In genomic region chr5:138032028-138032571, GRCh38 we compare ENCODE assay signal across 9 cellular contexts. TPM values are rescaled to one million over a fixed set of nuclear protein-coding genes. Genes with fewer than 3 reads are reported as not detected.
DNase-seq lines count a peak whose midpoint lies in the region; ATAC-seq, FAIRE-seq and TF ChIP-seq lines count a peak whose summit lies in the region.
"Had no signal": no experiment of that assay in that cellular context is flagged by ENCODE, and none has a peak within 500 bp of the region (broad histone marks: within the 10 kb centered on the region; RNA-seq: fewer than 3 reads in every experiment).

No MANE protein-coding gene starts in this region.

- peak overlapping the region; percentile 94 to 100 (median 99) for H3K27ac Mint-ChIP-seq in CD8-positive, alpha-beta memory T cell

- H3K4me3 ChIP-seq in CD8-positive, alpha-beta memory T cell (ENCODE audit: low read length) = peak overlapping the region; percentile 94
- H3K4me3 ChIP-seq in SK-N-MC (peak overlapping the region; percentile 98), coronary artery (peak overlapping the region; percentile 98), HepG2 (replicated peaks in 1 of 3; ENCODE audit: insufficient read depth in 1 of 3, low read depth in 2 of 3, low read length in 3 of 3) (peak overlapping the region; percentile 87 to 99 (median 97)), stomach (peak overlapping the region; percentile 82 to 99 (median 90))

- H3K9me3 ChIP-seq in CD8-positive, alpha-beta memory T cell (ENCODE audit: low read length) = no peaks in the 10 kb centered on the region
- H3K9me3 ChIP-seq in SK-N-MC (ENCODE audit: low read depth, low read length) (no peaks in the 10 kb centered on the region), HepG2 (ENCODE audit: low read length) (no peaks in the 10 kb centered on the region), stomach (no peaks in the 10 kb centered on the region)

- no TSS peak for BruUV-seq in HepG2 (replicated peaks; lab: Mats Ljungman, UMichigan)

- no peak overlapping the region for H2AFZ ChIP-seq in HepG2 (ENCODE audit: low read length)

- peaks cover 61% of the 10 kb centered on the region for H3K4me1 ChIP-seq in CD8-positive, alpha-beta memory T cell (ENCODE audit: insufficient read depth, low read length)
- H3K4me1 ChIP-seq in HepG2 (ENCODE audit: insufficient read depth, low read length) (peaks cover 58% of the 10 kb centered on the region), stomach (peaks cover 30 to 68% (median 48%) of the 10 kb centered on the region in 4 donors)

- TF ChIP-seq CTCF in coronary artery (IDR thresholded peaks at IDR 0.05) (no peak), HepG2 (CRISPR knock-in tag; IDR thresholded peaks at IDR 0.05) (no peak; the same call in 1 of the 2 replicates), stomach (IDR thresholded peaks at IDR 0.05) (no peak)

- CTCF ChIA-PET in CD8-positive, alpha-beta memory T cell (lab: Charles Lee) = interaction anchor here (1.3 kb wide), 1 partner anchor 13 kb away, joined by 3 read pairs; no protein-coding TSS in a partner anchor
- CTCF ChIA-PET in HepG2 (lab: Yijun Ruan, JAX; ENCODE audit: low intra/inter-chr PET ratio, low total read pairs) = no interaction called here

- H3K27ac ChIP-seq in CD8-positive, alpha-beta memory T cell (ENCODE audit: low read depth, low read length) = peak overlapping the region; percentile 95
- H3K27ac ChIP-seq in SK-N-MC (no peak overlapping the region; the same call in 1 of the 2 replicates), coronary artery (peak overlapping the region; percentile 100), HepG2 (ENCODE audit: extremely low read length, insufficient read depth, low read length) (peak overlapping the region; percentile 99), stomach (peak overlapping the region; percentile 98 to 99 (median 98))

- H3K4me3 Mint-ChIP-seq in CD8-positive, alpha-beta memory T cell = peak overlapping the region; percentile 93 to 100 (median 99)

- WGBS in HepG2 (ENCODE audit: low lambda C conversion rate) = 1% methylated on average over 21 of the region's 24 CpGs
- WGBS in stomach, 5 donors = 1% methylated on average over 24 of the region's 24 CpGs

- POLR2A ChIA-PET in CD8-positive, alpha-beta memory T cell (lab: Charles Lee) = no interaction called here
- POLR2A ChIA-PET in HepG2 (lab: Yijun Ruan, JAX) = interaction anchor here (1.7 kb wide), 1 partner anchor 13 kb away, joined by 4 read pairs; no protein-coding TSS in a partner anchor

- peaks cover 56 to 68% (median 65%) of the 10 kb centered on the region in 3 donors for H3K4me1 Mint-ChIP-seq in CD8-positive, alpha-beta memory T cell

- peak overlapping the region; percentile 79 for H3K4me2 ChIP-seq in HepG2 (ENCODE audit: low read depth, low read length)

- in situ Hi-C loops in HepG2 (cut with HindIII; ENCODE audit: extremely low pct_ligation_motif_present, low pct_unique_long_range_greater_than_20kb) = loop anchor here (5.0 kb wide), 1 partner anchor 35 kb away; no protein-coding TSS in a partner anchor

- intact Hi-C loops in HepG2 (cut with micrococcal nuclease; ENCODE audit: unreplicated experiment) (no loop called here), stomach (cut with DNase I; ENCODE audit: low total_unique reads) (no loop called here)

- no peaks in the 10 kb centered on the region for H3K36me3 ChIP-seq in CD8-positive, alpha-beta memory T cell (ENCODE audit: insufficient read depth, low read length)
- peaks cover 12% of the 10 kb centered on the region; the same call in 1 of the 2 replicates for H3K36me3 ChIP-seq in SK-N-MC (ENCODE audit: insufficient read depth, low read length)
- H3K36me3 ChIP-seq in HepG2 (replicated peaks in 1 of 2; ENCODE audit: control insufficient read depth in 1 of 2, insufficient read depth in 2 of 2, low read length in 2 of 2) = peaks cover 0 to 4% of the 10 kb centered on the region in 2 experiments; a peak in 1 of 5 replicates
- no peaks in the 10 kb centered on the region for H3K36me3 ChIP-seq in stomach

- no peak for TF ChIP-seq RAD21 in HepG2 (CRISPR knock-in tag; IDR thresholded peaks at IDR 0.05)

- no peak for TF ChIP-seq EP300 in HepG2 (IDR thresholded peaks at IDR 0.05; ENCODE audit: low read depth in 2 of 2, low read length in 2 of 2)
- TF ChIP-seq EP300 in HepG2 (CRISPR knock-in tag; IDR thresholded peaks at IDR 0.05; ENCODE audit: borderline replicate concordance) = no peak
- TF ChIP-seq EP300 in stomach (IDR thresholded peaks at IDR 0.05) = no peak

- peaks cover 0 to 19% (median 0%) of the 10 kb centered on the region in 3 donors for H3K36me3 Mint-ChIP-seq in CD8-positive, alpha-beta memory T cell

- H4K20me1 ChIP-seq in HepG2 (ENCODE audit: insufficient read depth, low read length) = peaks cover 37% of the 10 kb centered on the region

- H3K9me3 Mint-ChIP-seq in CD8-positive, alpha-beta memory T cell = no peaks in the 10 kb centered on the region

- H3K79me2 ChIP-seq in HepG2 (ENCODE audit: insufficient read depth, low read length) = peaks cover 54% of the 10 kb centered on the region

- peak; percentile 34 for ATAC-seq in HG03280 (IDR thresholded peaks at IDR 0.05; ENCODE audit: unreplicated experiment)
- ATAC-seq in HepG2 = peak; percentile 49

- no peaks in the 10 kb centered on the region for H3K27me3 ChIP-seq in CD8-positive, alpha-beta memory T cell (ENCODE audit: insufficient read depth, low read length, poor library complexity, severe bottlenecking)
- H3K27me3 ChIP-seq in HepG2 (ENCODE audit: control insufficient read depth in 1 of 2, insufficient read depth in 2 of 2, low read length in 2 of 2) = no peaks in the 10 kb centered on the region; a peak in 1 of 5 replicates
- no peaks in the 10 kb centered on the region for H3K27me3 ChIP-seq in stomach

- FAIRE-seq in GM19239 (lab: Jason Lieb, UNC) = peak; percentile 97
- FAIRE-seq in HepG2 (lab: Jason Lieb, UNC) = no peak
- FAIRE-seq: endometrium had no signal

- H3K9ac ChIP-seq in SK-N-MC (ENCODE audit: insufficient read length) (peak overlapping the region; percentile 98), HepG2 (ENCODE audit: insufficient read depth, low read depth, low read length) (peak overlapping the region; percentile 99)

- peak in 2 of 5 donors; percentile 50 to 73 for DNase-seq in CD8-positive, alpha-beta memory T cell
- peak; percentile 33 for DNase-seq in GM19239 (ENCODE audit: insufficient read length, low spot score)
- no peak for DNase-seq in SK-N-MC (ENCODE audit: low read depth, low spot score)
- no peak for DNase-seq in coronary artery (ENCODE audit: low spot score)
- DNase-seq in HepG2 (ENCODE audit: low spot score) = no peak
- peak; percentile 64 for DNase-seq in stomach
- no peak for DNase-seq in GM19240 (ENCODE audit: insufficient read length, low spot score)

- H3K27me3 Mint-ChIP-seq in CD8-positive, alpha-beta memory T cell = no peaks in the 10 kb centered on the region

- TF ChIP-seq POLR2A in HepG2 (IDR thresholded peaks at IDR 0.05; ENCODE audit: insufficient read depth in 1 of 2, low read depth in 2 of 2, low read length in 2 of 2) (no peak), stomach (IDR thresholded peaks at IDR 0.05) (no peak)

RNA-seq across cellular contexts. Expression of gene FAM13B, which starts 0.8 kb away (rescaled TPM):
- total RNA-seq in CD8-positive, alpha-beta memory T cell = 10 to 100 TPM; 25.3 to 28.9 TPM
- polyA plus RNA-seq in CD8-positive, alpha-beta memory T cell = 37.2 TPM
- total RNA-seq in HepG2 (2016; rRNA removed; fragmentation: Illumina TruSeq; extraction: Trizol) = 11.5 and 11.8 TPM in 2 replicates
- total RNA-seq in HepG2 (2016; cell fraction: cytosol; rRNA removed; fragmentation: Illumina TruSeq; extraction: Trizol; ENCODE audit: low read depth) = 23.7 and 24.4 TPM in 2 replicates
- total RNA-seq in HepG2 (2016; cell fraction: insoluble cytoplasmic fraction; rRNA removed; fragmentation: Illumina TruSeq; extraction: Trizol) = 11.5 and 12.4 TPM in 2 replicates
- total RNA-seq in HepG2 (2016; cell fraction: membrane; rRNA removed; fragmentation: Illumina TruSeq; extraction: Trizol) = 17.3 and 17.9 TPM in 2 replicates
- 28.3 TPM in 2 replicates for total RNA-seq in HepG2 (2016; cell fraction: nucleus; rRNA removed; fragmentation: Illumina TruSeq; extraction: Trizol)
- polyA plus RNA-seq in HepG2 (2011; rRNA removed) = 6.9 and 7.5 TPM in 2 replicates
- 2.3 and 3.7 TPM in 2 replicates for polyA plus RNA-seq in HepG2 (2011; cell fraction: cytosol; rRNA removed)
- polyA plus RNA-seq in HepG2 (2011; cell fraction: nucleus; rRNA removed) = 9.0 and 13.3 TPM in 2 replicates
- polyA plus RNA-seq in HepG2 (2012) = 5.8 and 7.5 TPM in 2 replicates
- 0.97 and 1.1 TPM in 2 replicates for polyA plus RNA-seq in HepG2 (2016; cell fraction: cytosol; fragmentation: Illumina TruSeq; extraction: Trizol; ENCODE audit: low read depth)
- polyA plus RNA-seq in HepG2 (2016; cell fraction: insoluble cytoplasmic fraction; fragmentation: Illumina TruSeq; extraction: Trizol; ENCODE audit: low read depth) = 9.6 and 11.3 TPM in 2 replicates
- polyA plus RNA-seq in HepG2 (2016; cell fraction: membrane; fragmentation: Illumina TruSeq; extraction: Trizol; ENCODE audit: low read depth) = 1.9 and 2.2 TPM in 2 replicates
- polyA plus RNA-seq in HepG2 (2016; cell fraction: nucleus; fragmentation: Illumina TruSeq; extraction: Trizol; ENCODE audit: insufficient read depth, low read depth) = 23.2 and 24.7 TPM in 2 replicates
- polyA minus RNA-seq in HepG2 (2011; rRNA and poly(A)+ RNA removed; ENCODE audit: low replicate concordance) = 5.9 and 11.7 TPM in 2 replicates
- polyA minus RNA-seq in HepG2 (2011; cell fraction: cytosol; rRNA and poly(A)+ RNA removed) = 5.5 and 6.4 TPM in 2 replicates
- 67.8 and 69.9 TPM in 2 replicates for polyA minus RNA-seq in HepG2 (2011; cell fraction: nucleus; rRNA and poly(A)+ RNA removed)
- 10 to 100 TPM; 11.0 to 66.6 (median 36.4) TPM for total RNA-seq in stomach
- 10 to 100 TPM in 1 of 3 donors, 1 to 10 TPM in 2; 7.0 to 15.0 (median 9.5) TPM for polyA plus RNA-seq in stomach

RNA-seq across cellular contexts. Expression of gene WNT8A, which starts 51.7 kb away (rescaled TPM):
- not detected for total RNA-seq in CD8-positive, alpha-beta memory T cell
- not detected for polyA plus RNA-seq in CD8-positive, alpha-beta memory T cell
- total RNA-seq in HepG2 (2016; rRNA removed; fragmentation: Illumina TruSeq; extraction: Trizol) (not detected in 2 replicates), stomach (not detected)
- not detected in 2 replicates for total RNA-seq in HepG2 (2016; cell fraction: cytosol; rRNA removed; fragmentation: Illumina TruSeq; extraction: Trizol; ENCODE audit: low read depth)
- total RNA-seq in HepG2 (2016; cell fraction: insoluble cytoplasmic fraction; rRNA removed; fragmentation: Illumina TruSeq; extraction: Trizol) = 0.09 TPM in 1 of 2 replicates, not detected in the other
- not detected in 2 replicates for total RNA-seq in HepG2 (2016; cell fraction: membrane; rRNA removed; fragmentation: Illumina TruSeq; extraction: Trizol)
- total RNA-seq in HepG2 (2016; cell fraction: nucleus; rRNA removed; fragmentation: Illumina TruSeq; extraction: Trizol) = not detected in 2 replicates
- polyA plus RNA-seq in HepG2 (2011; rRNA removed) (0.04 TPM in 1 of 2 replicates, not detected in the other), stomach (not detected)
- polyA plus RNA-seq in HepG2 (2011; cell fraction: cytosol; rRNA removed) = not detected in 2 replicates
- not detected in 2 replicates for polyA plus RNA-seq in HepG2 (2011; cell fraction: nucleus; rRNA removed)
- polyA plus RNA-seq in HepG2 (2012) = not detected in 2 replicates
- not detected in 2 replicates for polyA plus RNA-seq in HepG2 (2016; cell fraction: cytosol; fragmentation: Illumina TruSeq; extraction: Trizol; ENCODE audit: low read depth)
- polyA plus RNA-seq in HepG2 (2016; cell fraction: insoluble cytoplasmic fraction; fragmentation: Illumina TruSeq; extraction: Trizol; ENCODE audit: low read depth) = not detected in 2 replicates
- not detected in 2 replicates for polyA plus RNA-seq in HepG2 (2016; cell fraction: membrane; fragmentation: Illumina TruSeq; extraction: Trizol; ENCODE audit: low read depth)
- not detected in 2 replicates for polyA plus RNA-seq in HepG2 (2016; cell fraction: nucleus; fragmentation: Illumina TruSeq; extraction: Trizol; ENCODE audit: insufficient read depth, low read depth)
- polyA minus RNA-seq in HepG2 (2011; rRNA and poly(A)+ RNA removed; ENCODE audit: low replicate concordance) = not detected in 2 replicates
- polyA minus RNA-seq in HepG2 (2011; cell fraction: cytosol; rRNA and poly(A)+ RNA removed) = not detected in 2 replicates
- polyA minus RNA-seq in HepG2 (2011; cell fraction: nucleus; rRNA and poly(A)+ RNA removed) = not detected in 2 replicates

Comparison
In these comparisons a context has a peak if more than half of its experiments do, and no peak if none do; other contexts are left out.
1. DNase-seq: peak in GM19239 (single experiment) and stomach (single experiment); none in SK-N-MC (single experiment), coronary artery (single experiment), HepG2 (single experiment) and GM19240 (single experiment).
2. Peak in every context shown above with its lines, with median percentiles within 50 percentile points of each other: H3K4me3 ChIP-seq.